ENCODE assay signal across 2 cellular contexts in the genomic region with DNA sequence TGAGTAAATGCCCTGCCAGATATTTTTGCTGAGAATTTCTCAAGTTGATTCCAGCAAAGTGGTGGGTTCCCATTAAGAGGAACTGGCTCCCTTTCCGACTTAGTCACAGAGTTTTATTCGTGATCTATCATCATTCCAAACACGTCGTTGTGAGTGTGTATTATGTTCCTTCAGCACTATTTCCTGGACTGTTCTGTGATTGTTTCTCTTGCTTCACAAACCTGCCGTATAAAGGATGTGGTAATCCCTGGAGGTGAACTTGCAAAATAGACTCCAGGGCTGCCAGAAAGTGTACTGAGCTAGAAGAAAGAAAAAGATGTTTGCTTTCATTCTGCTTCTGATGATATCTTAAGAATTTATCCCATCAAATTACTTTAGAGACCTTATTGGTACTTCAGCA.
TF ChIP-seq lines count a peak whose summit lies in the region.

No MANE protein-coding gene starts in this region.

TF ChIP-seq in SK-N-SH, 30 proteins besides CTCF, POLR2A, EP300 and RAD21:
- TF ChIP-seq, protein P1, sequence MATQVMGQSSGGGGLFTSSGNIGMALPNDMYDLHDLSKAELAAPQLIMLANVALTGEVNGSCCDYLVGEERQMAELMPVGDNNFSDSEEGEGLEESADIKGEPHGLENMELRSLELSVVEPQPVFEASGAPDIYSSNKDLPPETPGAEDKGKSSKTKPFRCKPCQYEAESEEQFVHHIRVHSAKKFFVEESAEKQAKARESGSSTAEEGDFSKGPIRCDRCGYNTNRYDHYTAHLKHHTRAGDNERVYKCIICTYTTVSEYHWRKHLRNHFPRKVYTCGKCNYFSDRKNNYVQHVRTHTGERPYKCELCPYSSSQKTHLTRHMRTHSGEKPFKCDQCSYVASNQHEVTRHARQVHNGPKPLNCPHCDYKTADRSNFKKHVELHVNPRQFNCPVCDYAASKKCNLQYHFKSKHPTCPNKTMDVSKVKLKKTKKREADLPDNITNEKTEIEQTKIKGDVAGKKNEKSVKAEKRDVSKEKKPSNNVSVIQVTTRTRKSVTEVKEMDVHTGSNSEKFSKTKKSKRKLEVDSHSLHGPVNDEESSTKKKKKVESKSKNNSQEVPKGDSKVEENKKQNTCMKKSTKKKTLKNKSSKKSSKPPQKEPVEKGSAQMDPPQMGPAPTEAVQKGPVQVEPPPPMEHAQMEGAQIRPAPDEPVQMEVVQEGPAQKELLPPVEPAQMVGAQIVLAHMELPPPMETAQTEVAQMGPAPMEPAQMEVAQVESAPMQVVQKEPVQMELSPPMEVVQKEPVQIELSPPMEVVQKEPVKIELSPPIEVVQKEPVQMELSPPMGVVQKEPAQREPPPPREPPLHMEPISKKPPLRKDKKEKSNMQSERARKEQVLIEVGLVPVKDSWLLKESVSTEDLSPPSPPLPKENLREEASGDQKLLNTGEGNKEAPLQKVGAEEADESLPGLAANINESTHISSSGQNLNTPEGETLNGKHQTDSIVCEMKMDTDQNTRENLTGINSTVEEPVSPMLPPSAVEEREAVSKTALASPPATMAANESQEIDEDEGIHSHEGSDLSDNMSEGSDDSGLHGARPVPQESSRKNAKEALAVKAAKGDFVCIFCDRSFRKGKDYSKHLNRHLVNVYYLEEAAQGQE (IDR thresholded peaks at IDR 0.05; ENCODE audit: low read depth, low read length) = 0 out of 2 replicates have a peak, but pooled peaks have one; percentile 29
- no peak for TF ChIP-seq YY1 (IDR thresholded peaks at IDR 0.05; ENCODE audit: low read depth)

TF ChIP-seq in SK-N-SH treated with all-trans-retinoic acid at 6 μM for 48 hours, 23 proteins besides CTCF, POLR2A, EP300 and RAD21 (continued from another document):
- TF ChIP-seq, protein P2, sequence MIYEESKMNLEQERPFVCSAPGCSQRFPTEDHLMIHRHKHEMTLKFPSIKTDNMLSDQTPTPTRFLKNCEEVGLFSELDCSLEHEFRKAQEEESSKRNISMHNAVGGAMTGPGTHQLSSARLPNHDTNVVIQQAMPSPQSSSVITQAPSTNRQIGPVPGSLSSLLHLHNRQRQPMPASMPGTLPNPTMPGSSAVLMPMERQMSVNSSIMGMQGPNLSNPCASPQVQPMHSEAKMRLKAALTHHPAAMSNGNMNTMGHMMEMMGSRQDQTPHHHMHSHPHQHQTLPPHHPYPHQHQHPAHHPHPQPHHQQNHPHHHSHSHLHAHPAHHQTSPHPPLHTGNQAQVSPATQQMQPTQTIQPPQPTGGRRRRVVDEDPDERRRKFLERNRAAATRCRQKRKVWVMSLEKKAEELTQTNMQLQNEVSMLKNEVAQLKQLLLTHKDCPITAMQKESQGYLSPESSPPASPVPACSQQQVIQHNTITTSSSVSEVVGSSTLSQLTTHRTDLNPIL (CRISPR knock-in tag; IDR thresholded peaks at IDR 0.05; ENCODE audit: low read depth) = no peak
- TF ChIP-seq ZC3H10 (CRISPR knock-in tag; IDR thresholded peaks at IDR 0.05) (no peak), GLIS3 (CRISPR knock-in tag; IDR thresholded peaks at IDR 0.05) (no peak), BACH2 (CRISPR knock-in tag; IDR thresholded peaks at IDR 0.05; ENCODE audit: borderline replicate concordance) (no peak), CSDC2 (CRISPR knock-in tag; IDR thresholded peaks at IDR 0.05) (no peak), ZNF565 (CRISPR knock-in tag; conservative IDR thresholded peaks at IDR 0.05; ENCODE audit: low read depth) (no peak)
- TF ChIP-seq, protein P3, sequence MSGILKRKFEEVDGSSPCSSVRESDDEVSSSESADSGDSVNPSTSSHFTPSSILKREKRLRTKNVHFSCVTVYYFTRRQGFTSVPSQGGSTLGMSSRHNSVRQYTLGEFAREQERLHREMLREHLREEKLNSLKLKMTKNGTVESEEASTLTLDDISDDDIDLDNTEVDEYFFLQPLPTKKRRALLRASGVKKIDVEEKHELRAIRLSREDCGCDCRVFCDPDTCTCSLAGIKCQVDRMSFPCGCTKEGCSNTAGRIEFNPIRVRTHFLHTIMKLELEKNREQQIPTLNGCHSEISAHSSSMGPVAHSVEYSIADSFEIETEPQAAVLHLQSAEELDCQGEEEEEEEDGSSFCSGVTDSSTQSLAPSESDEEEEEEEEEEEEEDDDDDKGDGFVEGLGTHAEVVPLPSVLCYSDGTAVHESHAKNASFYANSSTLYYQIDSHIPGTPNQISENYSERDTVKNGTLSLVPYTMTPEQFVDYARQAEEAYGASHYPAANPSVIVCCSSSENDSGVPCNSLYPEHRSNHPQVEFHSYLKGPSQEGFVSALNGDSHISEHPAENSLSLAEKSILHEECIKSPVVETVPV (CRISPR knock-in tag; IDR thresholded peaks at IDR 0.05) = no peak
